Comparison of ENCODE assay signal across 8 cellular contexts in the genomic region with DNA sequence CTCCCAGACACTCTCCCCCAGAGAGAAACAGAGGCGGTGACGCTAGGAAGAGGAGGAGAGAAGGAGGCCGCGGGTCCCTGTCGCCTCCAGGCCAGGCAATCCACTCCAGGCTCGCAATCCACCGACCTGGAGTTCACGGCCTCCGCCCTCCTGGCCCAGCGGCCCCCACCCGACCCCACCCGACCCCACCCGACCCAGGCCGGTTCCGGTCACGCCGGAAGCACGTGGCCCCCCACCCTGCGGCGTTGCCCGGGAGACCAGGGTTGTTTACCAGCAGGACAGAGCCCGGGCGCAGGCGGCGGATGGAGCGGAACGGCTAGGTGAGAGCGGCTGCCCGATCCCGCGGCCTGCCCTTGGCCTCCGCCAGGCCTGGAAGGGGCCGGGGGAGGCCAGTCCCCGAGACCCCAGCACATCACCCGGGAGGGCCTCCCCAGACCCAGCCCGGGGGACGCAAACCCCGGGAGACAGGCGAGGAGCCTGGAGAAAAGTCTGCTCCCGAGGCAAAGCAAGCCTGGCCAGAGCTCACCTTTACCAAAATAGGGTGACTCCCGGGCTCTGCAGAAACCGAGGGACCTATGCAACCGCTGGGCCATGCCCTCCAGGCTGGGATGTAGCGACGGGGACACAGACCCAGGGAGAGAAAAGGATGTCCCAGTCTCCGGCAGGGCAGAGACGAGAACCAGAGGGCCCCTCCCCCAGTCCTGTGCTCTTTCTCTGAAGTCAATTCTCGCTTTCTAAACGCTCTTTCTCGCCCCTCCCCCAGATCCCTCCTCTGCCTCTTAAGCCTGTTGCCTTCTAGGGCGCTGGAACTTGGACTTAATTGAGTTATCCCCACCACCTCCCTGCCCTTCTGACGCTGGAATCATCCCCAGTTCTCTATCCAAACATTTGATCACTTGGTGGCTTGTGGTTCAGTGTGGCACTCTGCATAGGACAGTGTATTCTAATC.
A peak's percentile ranks its signal among the peaks of the same experiment; 100 is the strongest.
DNase-seq lines count a peak whose midpoint lies in the region; ATAC-seq, FAIRE-seq and TF ChIP-seq lines count a peak whose summit lies in the region.

Gene PLA2G2C, minus strand, starts transcription at position 685 of the 949 bp plus-strand sequence. CDS start 9,155 bp downstream, outside the sequence.
Gene UBXN10, plus strand, starts transcription at position 263 of the 949 bp plus-strand sequence. CDS start 4,466 bp downstream, outside the sequence.

- ATAC-seq in HG03354 (IDR thresholded peaks at IDR 0.05; ENCODE audit: poor library complexity, severe bottlenecking, unreplicated experiment) (peak; percentile 74), GM21576 (IDR thresholded peaks at IDR 0.05; ENCODE audit: unreplicated experiment) (no peak)
- peak; percentile 40 for ATAC-seq in stimulated activated naive CD8-positive, alpha-beta T cell treated with anti-CD3 and anti-CD28 coated beads, Interleukin-15, Interleukin-2, amounts not matched to agents 100 U/mL and 50 U/mL, for 24 hours

- H3K9me3 ChIP-seq in duodenal mucosa (ENCODE audit: control insufficient read depth in 1 of 2, low read length in 2 of 2) (no peaks in the 10 kb centered on the region), mucosa of stomach (ENCODE audit: control insufficient read depth, low read length) (no peaks in the 10 kb centered on the region)

- H3K27ac ChIP-seq in duodenal mucosa (ENCODE audit: low read depth, low read length), result no peak within 1 kb of the TSS

- H3K4me1 ChIP-seq in duodenal mucosa (ENCODE audit: control insufficient read depth in 1 of 2, insufficient read depth in 2 of 2, low read length in 2 of 2) (peaks cover 16 to 22% of the 10 kb centered on the region in 2 donors), mucosa of stomach (ENCODE audit: control insufficient read depth, insufficient read depth, low read length) (peaks cover 33% of the 10 kb centered on the region)

- no peaks in the 10 kb centered on the region for H3K36me3 ChIP-seq in duodenal mucosa (ENCODE audit: control insufficient read depth in 1 of 2, insufficient read depth in 2 of 2, low read length in 2 of 2)
- H3K36me3 ChIP-seq in mucosa of stomach (ENCODE audit: control insufficient read depth, insufficient read depth, low read length), result no peaks in the 10 kb centered on the region

- DNase-seq in activated CD4-positive, alpha-beta T cell treated with anti-CD3 and anti-CD28 coated beads for 4 hours, result peak; percentile 54 to 57
- DNase-seq in stimulated activated naive CD8-positive, alpha-beta T cell treated with anti-CD3 and anti-CD28 coated beads, Interleukin-15, Interleukin-2, amounts not matched to agents 100 U/mL and 50 U/mL, for 24 hours, result peak; percentile 81
- no peak for DNase-seq in H54 (ENCODE audit: insufficient read length, low spot score)
- no peak for DNase-seq in HuH-7.5 (ENCODE audit: low spot score)

- no peak for FAIRE-seq in H54 (lab: Jason Lieb, UNC)

- H3K27me3 ChIP-seq in duodenal mucosa (ENCODE audit: control insufficient read depth in 1 of 2, insufficient read depth in 2 of 2, low read length in 2 of 2) (no peaks in the 10 kb centered on the region), mucosa of stomach (ENCODE audit: control insufficient read depth, insufficient read depth, low read length) (peaks cover 9% of the 10 kb centered on the region)

- TF ChIP-seq POLR2A in H54 (IDR thresholded peaks at IDR 0.05; ENCODE audit: low read depth, low read length), result no peak

- peak within 1 kb of the TSS; percentile 55 to 65 for H3K4me3 ChIP-seq in duodenal mucosa (ENCODE audit: low read depth in 1 of 2, low read length in 2 of 2)
- peak within 1 kb of the TSS; percentile 49 for H3K4me3 ChIP-seq in mucosa of stomach (ENCODE audit: low read length)

- H3K9ac ChIP-seq in duodenal mucosa (ENCODE audit: low read depth in 1 of 2, low read length in 2 of 2) (peak within 1 kb of the TSS; percentile 57 to 59), mucosa of stomach (ENCODE audit: low read length) (peak within 1 kb of the TSS; percentile 72)

Comparison
In these comparisons a context has a peak if more than half of its experiments do, and no peak if none do; other contexts are left out.
1. DNase-seq: peak in activated CD4-positive, alpha-beta T cell treated with anti-CD3 and anti-CD28 coated beads for 4 hours (2 of 2) and stimulated activated naive CD8-positive, alpha-beta T cell treated with anti-CD3 and anti-CD28 coated beads, Interleukin-15, Interleukin-2, amounts not matched to agents 100 U/mL and 50 U/mL, for 24 hours (single experiment); none in H54 (single experiment) and HuH-7.5 (single experiment).